In genomic region chr3:188403404-188403803, GRCh38 we compare ENCODE assay signal across 13 cellular contexts.
"Had no signal": no experiment of that assay in that cellular context is flagged by ENCODE, and none has a peak within 500 bp of the region (broad histone marks: within the 10 kb centered on the region; RNA-seq: fewer than 3 reads in every experiment).

No MANE protein-coding gene starts in this region.

- H3K27ac Mint-ChIP-seq: activated naive CD4-positive, alpha-beta T cell treated with anti-CD3 and anti-CD28 coated beads, Interleukin-2, amount 50 U/mL, for 24 hours had no signal

- H3K27me3 Mint-ChIP-seq: activated naive CD4-positive, alpha-beta T cell treated with anti-CD3 and anti-CD28 coated beads, Interleukin-2, amount 50 U/mL, for 24 hours; memory B cell had no signal

- ATAC-seq: heart left ventricle, left lung had no signal

- DNase-seq: aorta; esophagus squamous epithelium; foreskin melanocyte; heart left ventricle; islet precursor cell; left lung; ovary; stimulated activated CD4-positive, alpha-beta T cell treated with anti-CD3 and anti-CD28 coated beads, Interleukin-2, amount 100 ng/mL, for 48 hours; stimulated activated CD8-positive, alpha-beta memory T cell treated with anti-CD3 and anti-CD28 coated beads, Interleukin-4, amount 100 ng/mL, for 48 hours; stomach; T-helper 9 cell had no signal

- H3K4me3 Mint-ChIP-seq: activated naive CD4-positive, alpha-beta T cell treated with anti-CD3 and anti-CD28 coated beads, Interleukin-2, amount 50 U/mL, for 24 hours; memory B cell had no signal
